Comparison of ENCODE assay signal across 7 cellular contexts in the genomic region with DNA sequence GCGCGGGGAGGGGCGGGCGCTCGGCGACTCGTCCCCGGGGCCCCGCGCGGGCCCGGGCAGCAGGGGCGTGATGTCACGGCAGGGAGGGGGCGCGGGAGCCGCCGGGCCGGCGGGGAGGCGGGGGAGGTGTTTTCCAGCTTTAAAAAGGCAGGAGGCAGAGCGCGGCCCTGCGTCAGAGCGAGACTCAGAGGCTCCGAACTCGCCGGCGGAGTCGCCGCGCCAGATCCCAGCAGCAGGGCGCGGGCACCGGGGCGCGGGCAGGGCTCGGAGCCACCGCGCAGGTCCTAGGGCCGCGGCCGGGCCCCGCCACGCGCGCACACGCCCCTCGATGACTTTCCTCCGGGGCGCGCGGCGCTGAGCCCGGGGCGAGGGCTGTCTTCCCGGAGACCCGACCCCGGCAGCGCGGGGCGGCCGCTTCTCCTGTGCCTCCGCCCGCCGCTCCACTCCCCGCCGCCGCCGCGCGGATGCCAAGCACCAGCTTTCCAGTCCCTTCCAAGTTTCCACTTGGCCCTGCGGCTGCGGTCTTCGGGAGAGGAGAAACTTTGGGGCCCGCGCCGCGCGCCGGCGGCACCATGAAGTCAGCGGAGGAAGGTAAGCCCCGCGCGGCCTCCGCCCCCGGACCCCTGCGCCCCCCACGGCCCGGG. TPM values are rescaled to one million over a fixed set of nuclear protein-coding genes. Genes with fewer than 3 reads are reported as not detected.
DNase-seq lines count a peak whose midpoint lies in the region; ATAC-seq and TF ChIP-seq lines count a peak whose summit lies in the region.

A gene (plus strand): TSS at position 170 of the 644 bp plus-strand sequence. CDS start 295 bp downstream, at position 465.

- peak; percentile 53 for TF ChIP-seq POLR2A in GM18505 (IDR thresholded peaks at IDR 0.05; ENCODE audit: borderline replicate concordance, extremely low read depth, insufficient read depth, insufficient read length)

- DNase-seq in NCI-H146 (lab: John Stamatoyannopoulos, UW): peak; percentile 81
- peak; percentile 91 for DNase-seq in activated CD4-positive, alpha-beta memory T cell treated with anti-CD3 and anti-CD28 coated beads for 36 hours
- peak; percentile 83 for DNase-seq in effector CD4-positive, alpha-beta T cell
- DNase-seq in mesothelial cell of epicardium (ENCODE audit: low spot score in 2 of 2, unreplicated experiment in 2 of 2): peak; percentile 72 to 85
- DNase-seq in stimulated activated CD8-positive, alpha-beta memory T cell treated with anti-CD3 and anti-CD28 coated beads, Interleukin-4, amount 100 ng/mL, for 24 hours (ENCODE audit: low read depth): peak; percentile 75

- intact Hi-C loops in activated CD4-positive, alpha-beta memory T cell treated with anti-CD3 and anti-CD28 coated beads for 36 hours (cut with micrococcal nuclease): loop anchor here (1.0 to 5.0 kb wide), 6 partner anchors 9 to 636 kb away; a partner anchor contains a TSS

- peak within 1 kb of the TSS; percentile 78 for H3K4me3 Mint-ChIP-seq in activated CD4-positive, alpha-beta memory T cell treated with anti-CD3 and anti-CD28 coated beads for 36 hours
- peak within 1 kb of the TSS; percentile 68 for H3K4me3 Mint-ChIP-seq in mesothelial cell of epicardium

- peaks cover 16% of the 10 kb centered on the region for H3K36me3 Mint-ChIP-seq in activated CD4-positive, alpha-beta memory T cell treated with anti-CD3 and anti-CD28 coated beads for 36 hours
- H3K36me3 Mint-ChIP-seq in mesothelial cell of epicardium: no peaks in the 10 kb centered on the region

- peak within 1 kb of the TSS; percentile 88 for H3K27ac Mint-ChIP-seq in activated CD4-positive, alpha-beta memory T cell treated with anti-CD3 and anti-CD28 coated beads for 36 hours
- H3K27ac Mint-ChIP-seq in mesothelial cell of epicardium: peak within 1 kb of the TSS; percentile 67

- H3K4me1 Mint-ChIP-seq in activated CD4-positive, alpha-beta memory T cell treated with anti-CD3 and anti-CD28 coated beads for 36 hours (ENCODE audit: low read depth): peaks cover 27% of the 10 kb centered on the region
- peaks cover 16% of the 10 kb centered on the region for H3K4me1 Mint-ChIP-seq in mesothelial cell of epicardium

- POLR2A ChIA-PET in activated CD4-positive, alpha-beta memory T cell treated with anti-CD3 and anti-CD28 coated beads for 36 hours (lab: Charles Lee): interaction anchor here (0.6 to 7.5 kb wide), 7 partner anchors 10 to 128 kb away, joined by 3 to 63 read pairs (median 4); no protein-coding TSS in a partner anchor

- H3K9me3 Mint-ChIP-seq in activated CD4-positive, alpha-beta memory T cell treated with anti-CD3 and anti-CD28 coated beads for 36 hours: no peaks in the 10 kb centered on the region
- H3K9me3 Mint-ChIP-seq in mesothelial cell of epicardium: no peaks in the 10 kb centered on the region

- CTCF ChIA-PET in activated CD4-positive, alpha-beta memory T cell treated with anti-CD3 and anti-CD28 coated beads for 36 hours (lab: Charles Lee): interaction anchor here (1.3 to 3.8 kb wide), 6 partner anchors 9 to 135 kb away, joined by 4 to 22 read pairs (median 11); no protein-coding TSS in a partner anchor

- no peaks in the 10 kb centered on the region for H3K27me3 Mint-ChIP-seq in activated CD4-positive, alpha-beta memory T cell treated with anti-CD3 and anti-CD28 coated beads for 36 hours
- H3K27me3 Mint-ChIP-seq in mesothelial cell of epicardium (ENCODE audit: low read depth): peaks cover 70% of the 10 kb centered on the region

- no peak for TF ChIP-seq CTCF in mesothelial cell of epicardium (IDR thresholded peaks at IDR 0.05; ENCODE audit: unreplicated experiment)

- ATAC-seq in GM18505 (IDR thresholded peaks at IDR 0.05; ENCODE audit: unreplicated experiment) (no peak), GM18502 (IDR thresholded peaks at IDR 0.05; ENCODE audit: poor library complexity, unreplicated experiment) (no peak)

RNA-seq across cellular contexts. Expression of the gene that starts here (rescaled TPM):
- total RNA-seq in activated CD4-positive, alpha-beta memory T cell treated with anti-CD3 and anti-CD28 coated beads for 36 hours: 10 to 100 TPM; 83.7 to 85.4 TPM
- 13.4 to 17.5 TPM (median 13.4 TPM) in 3 replicates for total RNA-seq in mesothelial cell of epicardium
